1 cellular context compared by ENCODE assay signal in the genomic region with DNA sequence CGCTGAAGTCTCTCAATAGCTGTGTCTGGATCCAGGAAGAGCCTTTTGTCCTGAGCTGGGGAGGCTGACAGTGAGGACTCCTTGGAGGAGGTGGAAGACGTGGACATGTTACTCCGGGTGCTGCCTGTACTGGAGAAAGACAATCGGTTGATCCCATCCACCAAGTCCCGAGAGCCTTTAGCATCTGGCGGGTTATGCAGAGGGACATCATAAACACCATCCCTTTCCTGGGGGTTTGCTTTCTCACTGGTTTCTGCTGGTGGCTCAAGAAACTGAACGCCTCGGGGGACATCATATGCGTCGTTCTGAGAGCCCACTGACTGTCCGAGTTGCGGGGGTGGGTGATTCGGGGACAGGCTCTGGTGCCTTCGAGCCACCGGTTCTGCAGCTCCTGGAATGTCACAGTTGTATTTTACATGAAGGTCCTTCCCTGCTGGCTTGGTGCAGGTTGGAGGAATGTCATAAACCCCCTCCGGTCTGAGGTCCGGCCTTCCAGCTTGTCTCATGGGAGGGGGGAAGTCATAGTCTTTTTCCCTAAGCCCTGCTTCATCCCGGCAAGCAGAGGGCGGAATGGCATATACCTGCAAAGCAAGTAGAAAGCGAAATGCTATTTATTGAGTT.
TF ChIP-seq lines count a peak whose summit lies in the region.

No MANE protein-coding gene starts in this region.

TF ChIP-seq in A549, 52 proteins besides CTCF, POLR2A, EP300 and RAD21 (continued from another document):
- TF ChIP-seq JUNB (IDR thresholded peaks at IDR 0.05) = no peak
- no peak for TF ChIP-seq JUN (IDR thresholded peaks at IDR 0.05)
- no peak for TF ChIP-seq EHMT2 (IDR thresholded peaks at IDR 0.05; ENCODE audit: low read depth)
- no peak for TF ChIP-seq POLR2AphosphoS2 (conservative IDR thresholded peaks at IDR 0.05; ENCODE audit: low read length)
- TF ChIP-seq CBX8 (IDR thresholded peaks at IDR 0.05) = no peak
- no peak for TF ChIP-seq NFE2L2 (conservative IDR thresholded peaks at IDR 0.05; ENCODE audit: low read length)
- no peak for TF ChIP-seq RFX5 (IDR thresholded peaks at IDR 0.05)
- TF ChIP-seq, protein P1, sequence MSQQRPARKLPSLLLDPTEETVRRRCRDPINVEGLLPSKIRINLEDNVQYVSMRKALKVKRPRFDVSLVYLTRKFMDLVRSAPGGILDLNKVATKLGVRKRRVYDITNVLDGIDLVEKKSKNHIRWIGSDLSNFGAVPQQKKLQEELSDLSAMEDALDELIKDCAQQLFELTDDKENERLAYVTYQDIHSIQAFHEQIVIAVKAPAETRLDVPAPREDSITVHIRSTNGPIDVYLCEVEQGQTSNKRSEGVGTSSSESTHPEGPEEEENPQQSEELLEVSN (IDR thresholded peaks at IDR 0.05; ENCODE audit: borderline replicate concordance, low read depth) = no peak
- no peak for TF ChIP-seq FOSL2 (IDR thresholded peaks at IDR 0.05)
- no peak for TF ChIP-seq FOSL2 (CRISPR knock-in tag; IDR thresholded peaks at IDR 0.05)
- no peak for TF ChIP-seq FOSB (CRISPR knock-in tag; IDR thresholded peaks at IDR 0.05)
- no peak for TF ChIP-seq FOXS1 (CRISPR knock-in tag; IDR thresholded peaks at IDR 0.05)
- TF ChIP-seq TP53 (CRISPR knock-in tag; IDR thresholded peaks at IDR 0.05) = no peak
- TF ChIP-seq RARB (CRISPR knock-in tag; IDR thresholded peaks at IDR 0.05) = no peak
TF ChIP-seq in A549: peak in this region for 0.
